ENCODE assay signal across 1 cellular context in the genomic region with DNA sequence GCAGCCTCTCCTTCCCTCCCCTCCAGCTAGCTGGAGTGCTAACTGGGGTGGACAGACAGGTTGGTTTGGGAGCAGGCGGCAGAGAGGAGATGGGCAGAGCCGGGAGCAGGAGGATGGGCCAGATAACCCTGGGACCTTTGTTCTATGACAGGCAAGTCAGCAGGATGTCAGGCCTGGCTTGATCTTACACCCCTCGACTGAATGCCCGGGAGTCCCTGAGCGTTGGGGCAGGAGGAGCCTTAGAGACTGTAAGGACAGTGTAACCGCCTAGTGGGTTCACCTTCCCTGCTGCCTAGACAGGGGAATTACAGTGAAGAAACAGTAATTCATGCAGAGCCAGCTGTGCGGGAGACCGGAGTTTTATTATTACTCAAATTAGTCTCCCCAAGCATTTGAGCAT.
TF ChIP-seq lines count a peak whose summit lies in the region.

No MANE protein-coding gene starts in this region.

TF ChIP-seq in K562, 482 proteins besides CTCF, POLR2A, EP300 and RAD21:
- TF ChIP-seq ZBTB7A (IDR thresholded peaks at IDR 0.05; ENCODE audit: borderline replicate concordance, control insufficient read depth, low read depth, low read length) = no peak
- no peak for TF ChIP-seq CCAR2 (IDR thresholded peaks at IDR 0.05; ENCODE audit: low read depth, low read length)
- TF ChIP-seq ZNF551 (CRISPR knock-in tag; IDR thresholded peaks at IDR 0.05) = no peak
- TF ChIP-seq CBX1 (IDR thresholded peaks at IDR 0.05; ENCODE audit: low read depth) = no peak
- TF ChIP-seq ZC3H11A (IDR thresholded peaks at IDR 0.05; ENCODE audit: low read depth, low read length) = no peak
- no peak for TF ChIP-seq KDM1A (IDR thresholded peaks at IDR 0.05)
- no peak for TF ChIP-seq RBM25 (IDR thresholded peaks at IDR 0.05; ENCODE audit: low read depth, low read length, severe bottlenecking)
- TF ChIP-seq U2AF1 (optimal IDR thresholded peaks at IDR 0.05; ENCODE audit: low read depth, low read length) = no peak
